In the genomic region with DNA sequence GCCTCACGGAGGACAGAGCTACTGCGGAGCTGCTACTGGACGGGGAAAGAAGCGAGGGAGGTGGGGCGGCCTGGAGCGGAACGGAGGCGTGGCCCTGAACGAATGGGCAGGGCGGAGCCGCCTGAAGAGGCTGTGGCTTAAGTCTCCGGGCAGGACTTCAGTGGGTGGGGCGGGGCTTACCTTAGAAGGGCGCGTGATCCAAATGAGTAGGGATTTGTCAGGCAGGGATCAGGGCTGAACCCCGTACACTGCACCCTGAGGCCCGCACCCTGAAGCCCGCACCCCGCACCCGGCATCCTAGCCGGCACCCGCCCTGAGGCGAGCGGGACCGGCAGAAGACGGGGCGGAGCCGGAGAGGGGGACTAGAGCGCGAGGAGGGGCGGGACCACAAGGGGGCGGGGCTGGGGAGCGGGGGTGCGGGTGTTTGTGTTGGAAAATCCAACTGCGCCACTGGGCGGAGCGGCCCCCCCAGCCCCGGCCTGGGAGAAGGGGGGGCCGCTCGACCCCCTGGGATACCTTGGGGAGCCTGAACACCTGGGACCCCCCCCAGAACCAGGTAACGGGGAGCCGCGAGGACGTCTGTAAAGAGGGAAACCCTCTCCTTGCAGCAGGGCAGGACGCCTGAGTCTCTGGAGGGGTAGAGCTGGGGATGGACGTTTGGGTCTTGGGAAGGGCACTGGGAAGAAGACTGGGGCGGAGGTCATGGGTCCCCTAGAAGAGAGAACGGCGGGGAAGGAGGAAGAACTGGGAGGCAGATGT, we compare ENCODE assay signal across 9 cellular contexts. TPM values are rescaled to one million over a fixed set of nuclear protein-coding genes. Genes with fewer than 3 reads are reported as not detected.
DNase-seq lines count a peak whose midpoint lies in the region; ATAC-seq and FAIRE-seq lines count a peak whose summit lies in the region.
"Had no signal": no experiment of that assay in that cellular context is flagged by ENCODE, and none has a peak within 500 bp of the region (broad histone marks: within the 10 kb centered on the region; RNA-seq: fewer than 3 reads in every experiment).

A gene with protein sequence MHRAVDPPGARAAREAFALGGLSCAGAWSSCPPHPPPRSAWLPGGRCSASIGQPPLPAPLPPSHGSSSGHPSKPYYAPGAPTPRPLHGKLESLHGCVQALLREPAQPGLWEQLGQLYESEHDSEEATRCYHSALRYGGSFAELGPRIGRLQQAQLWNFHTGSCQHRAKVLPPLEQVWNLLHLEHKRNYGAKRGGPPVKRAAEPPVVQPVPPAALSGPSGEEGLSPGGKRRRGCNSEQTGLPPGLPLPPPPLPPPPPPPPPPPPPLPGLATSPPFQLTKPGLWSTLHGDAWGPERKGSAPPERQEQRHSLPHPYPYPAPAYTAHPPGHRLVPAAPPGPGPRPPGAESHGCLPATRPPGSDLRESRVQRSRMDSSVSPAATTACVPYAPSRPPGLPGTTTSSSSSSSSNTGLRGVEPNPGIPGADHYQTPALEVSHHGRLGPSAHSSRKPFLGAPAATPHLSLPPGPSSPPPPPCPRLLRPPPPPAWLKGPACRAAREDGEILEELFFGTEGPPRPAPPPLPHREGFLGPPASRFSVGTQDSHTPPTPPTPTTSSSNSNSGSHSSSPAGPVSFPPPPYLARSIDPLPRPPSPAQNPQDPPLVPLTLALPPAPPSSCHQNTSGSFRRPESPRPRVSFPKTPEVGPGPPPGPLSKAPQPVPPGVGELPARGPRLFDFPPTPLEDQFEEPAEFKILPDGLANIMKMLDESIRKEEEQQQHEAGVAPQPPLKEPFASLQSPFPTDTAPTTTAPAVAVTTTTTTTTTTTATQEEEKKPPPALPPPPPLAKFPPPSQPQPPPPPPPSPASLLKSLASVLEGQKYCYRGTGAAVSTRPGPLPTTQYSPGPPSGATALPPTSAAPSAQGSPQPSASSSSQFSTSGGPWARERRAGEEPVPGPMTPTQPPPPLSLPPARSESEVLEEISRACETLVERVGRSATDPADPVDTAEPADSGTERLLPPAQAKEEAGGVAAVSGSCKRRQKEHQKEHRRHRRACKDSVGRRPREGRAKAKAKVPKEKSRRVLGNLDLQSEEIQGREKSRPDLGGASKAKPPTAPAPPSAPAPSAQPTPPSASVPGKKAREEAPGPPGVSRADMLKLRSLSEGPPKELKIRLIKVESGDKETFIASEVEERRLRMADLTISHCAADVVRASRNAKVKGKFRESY (N-terminal part only) (plus strand): TSS at position 423 of the 759 bp plus-strand sequence. CDS start 11,338 bp downstream, outside the sequence.

- H3K9me3 Mint-ChIP-seq in immature natural killer cell = no peaks in the 10 kb centered on the region

- DNase-seq in NCI-H1436 (lab: John Stamatoyannopoulos, UW) = peak; percentile 89
- DNase-seq in NCI-H1436 treated with DMSO at 0.1 percent for 48 hours (lab: John Stamatoyannopoulos, UW) = no peak
- DNase-seq in NCI-H345 (lab: John Stamatoyannopoulos, UW) = peak; percentile 87
- DNase-seq in activated CD4-positive, CD25-positive, alpha-beta regulatory T cell treated with anti-CD3 and anti-CD28 coated beads, Interleukin-2, amount 50 U/mL, for 16 hours (ENCODE audit: low read depth, low spot score) = peak; percentile 68
- DNase-seq in caudate nucleus (lab: John Stamatoyannopoulos, UW) = peak in 57 of 61 donors; percentile 53 to 93 (median 82)
- peak; percentile 87 to 90 (median 90) for DNase-seq in immature natural killer cell
- DNase-seq in small intestine = peak; percentile 96

- H3K27me3 Mint-ChIP-seq in immature natural killer cell (ENCODE audit: low read depth in 3 of 3) = peaks cover 13 to 35% (median 15%) of the 10 kb centered on the region in 3 donors

- H3K4me3 Mint-ChIP-seq in immature natural killer cell = peak within 1 kb of the TSS; percentile 89 to 99 (median 96)

- H3K27ac ChIP-seq in caudate nucleus (ENCODE audit: low read depth, low read length) = peak within 1 kb of the TSS; percentile 98
- H3K27ac ChIP-seq in small intestine (ENCODE audit: low read depth in 1 of 2, low read length in 1 of 2) = peak within 1 kb of the TSS; percentile 94 to 98

- no peaks in the 10 kb centered on the region for H3K36me3 ChIP-seq in small intestine (ENCODE audit: control insufficient read depth in 2 of 2, insufficient read depth in 2 of 2, low read length in 2 of 2)

- peak; percentile 42 for ATAC-seq in HG03066 (IDR thresholded peaks at IDR 0.05; ENCODE audit: low read depth, unreplicated experiment)

- no peaks in the 10 kb centered on the region for H3K27me3 ChIP-seq in small intestine (ENCODE audit: control insufficient read depth in 2 of 2, insufficient read depth in 2 of 2, low read length in 2 of 2)

- no peaks in the 10 kb centered on the region for H3K36me3 Mint-ChIP-seq in immature natural killer cell

- H3K4me1 Mint-ChIP-seq in immature natural killer cell = peaks cover 35 to 37% of the 10 kb centered on the region in 2 donors

- WGBS in small intestine, 3 donors = 0 to 1% (median 0%) methylated on average over 42 to 49 of the region's 49 CpGs

- H3K9me3 ChIP-seq in small intestine (ENCODE audit: control insufficient read depth, low read depth) = no peaks in the 10 kb centered on the region

- peaks cover 0 to 7% of the 10 kb centered on the region in 2 donors for H3K4me1 ChIP-seq in small intestine (ENCODE audit: control insufficient read depth in 2 of 2, insufficient read depth in 1 of 2, low read depth in 1 of 2, low read length in 1 of 2)

- peak within 1 kb of the TSS; percentile 89 to 99 (median 99) for H3K27ac Mint-ChIP-seq in immature natural killer cell

- H3K4me3 ChIP-seq in small intestine (ENCODE audit: low read depth in 1 of 2, low read length in 2 of 2) = peak within 1 kb of the TSS; percentile 61 to 88

- FAIRE-seq in small intestine (lab: Jason Lieb, UNC) = no peak
- FAIRE-seq: A204.1 had no signal

RNA-seq across cellular contexts. Expression of the gene that starts here (rescaled TPM):
- under 1 TPM in 2 of 3 donors, not detected in 1; 0.03 to 0.40 TPM for polyA plus RNA-seq in immature natural killer cell
- 10 to 100 TPM in 2 of 3 donors, 1 to 10 TPM in 1; 8.4 to 26.1 (median 11.2) TPM for polyA plus RNA-seq in small intestine

Comparison
In these comparisons a context has a peak if more than half of its experiments do, and no peak if none do; other contexts are left out.
1. RNA of the gene that starts here (polyA plus RNA-seq): 8.4 to 26.1 TPM in small intestine; 0.03 to 0.40 TPM in immature natural killer cell; every median in the first group is over 4 times any median in the second.
2. Peak in DNase-seq in immature natural killer cell; RNA of the gene not detected or under 1 TPM.